In the genomic region with DNA sequence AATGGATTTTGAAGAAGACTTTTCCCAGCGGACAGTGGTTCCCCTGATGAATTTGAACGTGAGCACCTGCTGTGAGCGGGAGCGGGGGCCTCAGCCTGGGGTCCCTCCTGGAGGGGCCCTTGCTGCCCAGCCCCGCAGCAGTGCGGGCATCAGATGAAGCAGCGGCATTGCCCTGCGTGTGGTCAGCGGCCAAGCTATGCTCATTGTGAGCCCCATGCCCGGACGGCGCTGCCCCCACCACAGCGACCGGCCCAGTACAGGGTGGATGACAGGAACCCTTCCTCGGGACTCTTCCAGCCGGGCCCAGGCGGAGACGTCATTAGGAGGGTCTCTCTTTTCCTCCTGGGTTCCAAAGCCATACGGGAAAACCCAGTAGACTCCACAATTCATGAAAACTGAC, we compare ENCODE assay signal across 1 cellular context.
TF ChIP-seq lines count a peak whose summit lies in the region.

No MANE protein-coding gene starts in this region.

TF ChIP-seq in K562, 482 proteins besides CTCF, POLR2A, EP300 and RAD21:
- TF ChIP-seq POLR2H (tag; IDR thresholded peaks at IDR 0.05; ENCODE audit: low read depth) (no peak), HCFC1 (IDR thresholded peaks at IDR 0.05; ENCODE audit: low read depth, low read length) (no peak), ILF3 (IDR thresholded peaks at IDR 0.05; ENCODE audit: borderline replicate concordance) (no peak), ZNF76 (CRISPR knock-in tag; IDR thresholded peaks at IDR 0.05; ENCODE audit: borderline replicate concordance) (no peak), ZBTB8A (IDR thresholded peaks at IDR 0.05; ENCODE audit: partially characterized antibody) (no peak), NFE2 (IDR thresholded peaks at IDR 0.05; ENCODE audit: low read depth) (no peak), ZNF583 (CRISPR knock-in tag; IDR thresholded peaks at IDR 0.05) (no peak), THAP12 (CRISPR knock-in tag; IDR thresholded peaks at IDR 0.05) (0 out of 2 replicates have a peak, but pooled peaks have one; percentile 34), ZC3H4 (CRISPR knock-in tag; IDR thresholded peaks at IDR 0.05; ENCODE audit: borderline replicate concordance) (no peak)
